ENCODE assay signal across 8 cellular contexts in the genomic region with DNA sequence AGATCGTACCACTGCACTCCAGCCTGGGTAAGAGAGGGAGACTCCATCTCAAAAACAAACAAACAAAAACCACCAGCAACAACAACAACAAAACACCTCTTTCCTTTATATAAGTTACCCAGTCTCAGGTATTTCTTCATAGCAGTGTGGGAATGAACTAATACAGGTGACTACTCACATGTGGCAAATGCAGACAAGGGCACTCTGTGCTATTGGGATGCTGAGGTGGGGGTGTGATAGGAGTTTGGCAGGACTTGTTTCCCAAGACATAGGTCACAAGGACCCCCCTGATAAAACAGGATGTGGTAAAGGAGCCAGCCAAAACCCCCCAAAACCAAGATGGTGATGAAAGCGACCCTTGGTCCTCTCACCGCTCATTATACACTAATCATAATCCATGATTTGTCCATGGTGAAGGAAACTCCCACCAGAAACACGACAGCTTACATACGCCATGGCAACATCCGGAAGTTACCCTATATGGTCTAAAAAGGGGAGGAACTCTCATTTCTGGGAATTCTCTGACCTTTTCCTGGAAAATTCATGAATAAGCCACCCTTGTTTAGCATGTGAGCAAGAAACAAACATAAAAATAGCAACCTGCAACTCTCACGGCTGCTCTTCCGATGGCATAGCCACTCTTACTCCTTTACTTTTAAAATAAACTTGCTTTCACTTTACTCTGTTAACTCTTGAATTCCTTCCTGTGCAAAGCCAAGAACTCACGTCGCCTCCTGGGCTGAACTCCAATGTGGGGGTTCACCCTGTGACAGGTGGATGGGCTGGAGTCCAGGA. TPM values are rescaled to one million over a fixed set of nuclear protein-coding genes. Genes with fewer than 3 reads are reported as not detected.
DNase-seq lines count a peak whose midpoint lies in the region; ATAC-seq and TF ChIP-seq lines count a peak whose summit lies in the region.

No MANE protein-coding gene starts in this region.

- no peak for ATAC-seq in stimulated activated memory B cell treated with anti-CD40 and anti-IgM and Interleukin-4, amounts not matched to agents 10 μg/mL and 1 μg/mL and 100 μg/mL, for 72 hours
- ATAC-seq in HG03469 (IDR thresholded peaks at IDR 0.05; ENCODE audit: unreplicated experiment), result no peak

- TF ChIP-seq CTCF in fibroblast of the aortic adventitia (IDR thresholded peaks at IDR 0.05; ENCODE audit: insufficient read depth, low read length) (no peak), type B pancreatic cell (conservative IDR thresholded peaks at IDR 0.05) (no peak)

- DNase-seq in CMK (ENCODE audit: low read depth), result peak; percentile 45
- peak; percentile 24 for DNase-seq in activated CD4-positive, alpha-beta memory T cell treated with anti-CD3 and anti-CD28 coated beads, Interleukin-2, amount 10 ng/mL, durations not matched to agents 7 days and 5 days
- peak; percentile 90 for DNase-seq in fibroblast of the aortic adventitia (ENCODE audit: low read depth)
- peak; percentile 60 for DNase-seq in pulmonary artery endothelial cell (ENCODE audit: low read depth, low spot score)
- no peak for DNase-seq in type B pancreatic cell (ENCODE audit: extremely low spot score, unreplicated experiment)
- no peak for DNase-seq in retina

- CTCF ChIA-PET in activated CD4-positive, alpha-beta memory T cell treated with anti-CD3 and anti-CD28 coated beads, Interleukin-2, amount 10 ng/mL, durations not matched to agents 7 days and 5 days (lab: Charles Lee), result interaction anchor here (0.8 to 5.6 kb wide), 3 partner anchors 24 to 307 kb away, joined by 3 to 144 read pairs (median 84); no protein-coding TSS in a partner anchor

- peak overlapping the region; percentile 74 for H3K27ac Mint-ChIP-seq in activated CD4-positive, alpha-beta memory T cell treated with anti-CD3 and anti-CD28 coated beads, Interleukin-2, amount 10 ng/mL, durations not matched to agents 7 days and 5 days
- no peak overlapping the region for H3K27ac Mint-ChIP-seq in type B pancreatic cell
- H3K27ac Mint-ChIP-seq in stimulated activated memory B cell treated with anti-CD40 and anti-IgM and Interleukin-4, amounts not matched to agents 10 μg/mL and 1 μg/mL and 100 μg/mL, for 72 hours, result no peak overlapping the region

- POLR2A ChIA-PET in activated CD4-positive, alpha-beta memory T cell treated with anti-CD3 and anti-CD28 coated beads, Interleukin-2, amount 10 ng/mL, durations not matched to agents 7 days and 5 days (lab: Charles Lee), result no interaction called here

- peak overlapping the region; percentile 62 for H3K4me3 Mint-ChIP-seq in activated CD4-positive, alpha-beta memory T cell treated with anti-CD3 and anti-CD28 coated beads, Interleukin-2, amount 10 ng/mL, durations not matched to agents 7 days and 5 days
- no peak overlapping the region for H3K4me3 Mint-ChIP-seq in type B pancreatic cell
- H3K4me3 Mint-ChIP-seq in stimulated activated memory B cell treated with anti-CD40 and anti-IgM and Interleukin-4, amounts not matched to agents 10 μg/mL and 1 μg/mL and 100 μg/mL, for 72 hours, result no peak overlapping the region

- peaks cover 2% of the 10 kb centered on the region for H3K27me3 Mint-ChIP-seq in activated CD4-positive, alpha-beta memory T cell treated with anti-CD3 and anti-CD28 coated beads, Interleukin-2, amount 10 ng/mL, durations not matched to agents 7 days and 5 days
- no peaks in the 10 kb centered on the region for H3K27me3 Mint-ChIP-seq in type B pancreatic cell
- no peaks in the 10 kb centered on the region for H3K27me3 Mint-ChIP-seq in stimulated activated memory B cell treated with anti-CD40 and anti-IgM and Interleukin-4, amounts not matched to agents 10 μg/mL and 1 μg/mL and 100 μg/mL, for 72 hours

- peaks cover 3% of the 10 kb centered on the region for H3K9me3 Mint-ChIP-seq in activated CD4-positive, alpha-beta memory T cell treated with anti-CD3 and anti-CD28 coated beads, Interleukin-2, amount 10 ng/mL, durations not matched to agents 7 days and 5 days
- H3K9me3 Mint-ChIP-seq in type B pancreatic cell, result no peaks in the 10 kb centered on the region
- H3K9me3 Mint-ChIP-seq in stimulated activated memory B cell treated with anti-CD40 and anti-IgM and Interleukin-4, amounts not matched to agents 10 μg/mL and 1 μg/mL and 100 μg/mL, for 72 hours, result no peaks in the 10 kb centered on the region

- no peaks in the 10 kb centered on the region for H3K36me3 Mint-ChIP-seq in activated CD4-positive, alpha-beta memory T cell treated with anti-CD3 and anti-CD28 coated beads, Interleukin-2, amount 10 ng/mL, durations not matched to agents 7 days and 5 days (ENCODE audit: low read depth)
- H3K36me3 Mint-ChIP-seq in type B pancreatic cell, result no peaks in the 10 kb centered on the region
- no peaks in the 10 kb centered on the region for H3K36me3 Mint-ChIP-seq in stimulated activated memory B cell treated with anti-CD40 and anti-IgM and Interleukin-4, amounts not matched to agents 10 μg/mL and 1 μg/mL and 100 μg/mL, for 72 hours

- peaks cover 16% of the 10 kb centered on the region for H3K4me1 Mint-ChIP-seq in activated CD4-positive, alpha-beta memory T cell treated with anti-CD3 and anti-CD28 coated beads, Interleukin-2, amount 10 ng/mL, durations not matched to agents 7 days and 5 days
- no peaks in the 10 kb centered on the region for H3K4me1 Mint-ChIP-seq in type B pancreatic cell (ENCODE audit: unreplicated experiment)
- H3K4me1 Mint-ChIP-seq in stimulated activated memory B cell treated with anti-CD40 and anti-IgM and Interleukin-4, amounts not matched to agents 10 μg/mL and 1 μg/mL and 100 μg/mL, for 72 hours, result peaks cover 6% of the 10 kb centered on the region

- peak overlapping the region; percentile 31 for H3K4me3 ChIP-seq in fibroblast of the aortic adventitia (ENCODE audit: low read depth, low read length)

RNA-seq across cellular contexts. Expression of a gene that starts 18.8 kb away (rescaled TPM):
- 100 to 1,000 TPM; 156 to 169 TPM for total RNA-seq in activated CD4-positive, alpha-beta memory T cell treated with anti-CD3 and anti-CD28 coated beads, Interleukin-2, amount 10 ng/mL, durations not matched to agents 7 days and 5 days
- total RNA-seq in fibroblast of the aortic adventitia (ENCODE audit: low replicate concordance) (3.2 and 47.5 TPM in 2 replicates), pulmonary artery endothelial cell (28.5 and 66.7 TPM in 2 replicates), type B pancreatic cell (ENCODE audit: low replicate concordance) (38.8 and 96.7 TPM in 2 replicates)

Comparison
In these comparisons a context has a peak if more than half of its experiments do, and no peak if none do; other contexts are left out.
1. DNase-seq: peak in CMK (single experiment), activated CD4-positive, alpha-beta memory T cell treated with anti-CD3 and anti-CD28 coated beads, Interleukin-2, amount 10 ng/mL, durations not matched to agents 7 days and 5 days (single experiment), fibroblast of the aortic adventitia (single experiment) and pulmonary artery endothelial cell (single experiment); none in type B pancreatic cell (single experiment) and retina (single experiment).